24 cellular contexts compared by ENCODE assay signal in the genomic region with DNA sequence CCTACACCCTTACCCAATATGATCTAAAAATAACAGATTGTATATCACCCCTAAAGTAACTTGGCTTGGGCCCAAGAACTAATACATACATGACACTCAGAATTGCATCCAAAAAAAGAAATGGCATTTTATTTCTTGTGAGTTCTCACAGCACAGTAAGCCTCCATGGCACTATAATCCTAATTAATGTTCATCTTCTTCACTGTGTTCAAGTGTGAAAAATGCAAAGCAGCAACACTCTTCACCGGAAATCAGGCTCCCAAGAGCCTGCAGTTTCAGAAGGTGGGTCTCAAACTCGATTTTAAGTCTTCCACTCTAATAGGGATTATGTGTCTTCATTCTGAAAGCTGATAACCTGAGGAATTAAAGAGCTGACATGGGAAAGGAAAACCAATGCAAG.
"Had no signal": no experiment of that assay in that cellular context is flagged by ENCODE, and none has a peak within 500 bp of the region (broad histone marks: within the 10 kb centered on the region; RNA-seq: fewer than 3 reads in every experiment).

No MANE protein-coding gene starts in this region.

- H3K27ac Mint-ChIP-seq: activated CD4-positive, alpha-beta memory T cell treated with anti-CD3 and anti-CD28 coated beads, Interleukin-2, amount 10 ng/mL, durations not matched to agents 7 days and 5 days; activated CD8-positive, alpha-beta memory T cell treated with anti-CD3 and anti-CD28 coated beads, Interleukin-2, amount 10 ng/mL, durations not matched to agents 7 days and 5 days; activated T-helper 17 cell treated with anti-CD3 and anti-CD28 coated beads, Interleukin-2, amount 50 U/mL, for 72 hours; endodermal cell; natural killer cell had no signal

- ATAC-seq: activated CD8-positive, alpha-beta memory T cell treated with anti-CD3 and anti-CD28 coated beads, Interleukin-2, amount 10 ng/mL, durations not matched to agents 7 days and 5 days; activated T-helper 17 cell treated with anti-CD3 and anti-CD28 coated beads, Interleukin-2, amount 50 U/mL, for 72 hours; body of pancreas; foreskin keratinocyte; lower lobe of right lung; natural killer cell had no signal

- H3K4me1 Mint-ChIP-seq: activated CD4-positive, alpha-beta memory T cell treated with anti-CD3 and anti-CD28 coated beads, Interleukin-2, amount 10 ng/mL, durations not matched to agents 7 days and 5 days; activated CD8-positive, alpha-beta memory T cell treated with anti-CD3 and anti-CD28 coated beads, Interleukin-2, amount 10 ng/mL, durations not matched to agents 7 days and 5 days; activated T-helper 17 cell treated with anti-CD3 and anti-CD28 coated beads, Interleukin-2, amount 50 U/mL, for 72 hours; natural killer cell had no signal

- H3K4me3 Mint-ChIP-seq: activated CD4-positive, alpha-beta memory T cell treated with anti-CD3 and anti-CD28 coated beads, Interleukin-2, amount 10 ng/mL, durations not matched to agents 7 days and 5 days; activated CD8-positive, alpha-beta memory T cell treated with anti-CD3 and anti-CD28 coated beads, Interleukin-2, amount 10 ng/mL, durations not matched to agents 7 days and 5 days; activated T-helper 17 cell treated with anti-CD3 and anti-CD28 coated beads, Interleukin-2, amount 50 U/mL, for 72 hours; endodermal cell; natural killer cell had no signal

- H3K4me1 ChIP-seq: foreskin keratinocyte, lower lobe of right lung had no signal

- H3K9me3 Mint-ChIP-seq: activated CD4-positive, alpha-beta memory T cell treated with anti-CD3 and anti-CD28 coated beads, Interleukin-2, amount 10 ng/mL, durations not matched to agents 7 days and 5 days; activated T-helper 17 cell treated with anti-CD3 and anti-CD28 coated beads, Interleukin-2, amount 50 U/mL, for 72 hours; endodermal cell; natural killer cell had no signal

- DNase-seq: activated CD4-positive, alpha-beta memory T cell treated with anti-CD3 and anti-CD28 coated beads, Interleukin-2, amount 10 ng/mL, durations not matched to agents 7 days and 5 days; activated CD4-positive, alpha-beta T cell treated with anti-CD3 and anti-CD28 coated beads for 48 hours; activated CD4-positive, CD25-positive, alpha-beta regulatory T cell; activated CD8-positive, alpha-beta memory T cell treated with anti-CD3 and anti-CD28 coated beads, Interleukin-2, amount 10 ng/mL, durations not matched to agents 7 days and 5 days; activated naive CD4-positive, alpha-beta T cell treated with Interleukin-2 at 50 U/mL for 16 hours; activated T-cell treated with anti-CD3 and anti-CD28 coated beads, Interleukin-2, amount 50 U/mL, for 1 hour; body of pancreas; caudate nucleus; endodermal cell; foreskin keratinocyte; glutamatergic neuron; hypothalamus; islet precursor cell; lower lobe of right lung; natural killer cell; nucleus accumbens; retina; stimulated activated CD4-positive, alpha-beta T cell treated with anti-CD3 and anti-CD28 coated beads, Interleukin-12 subunit alpha, Interleukin-12 subunit beta, amount 100 ng/mL, for 4 hours; stimulated activated CD4-positive, alpha-beta T cell treated with anti-CD3 and anti-CD28 coated beads, Interleukin-1b, Interleukin-23, amount 100 ng/mL, for 48 hours; stimulated activated CD8-positive, alpha-beta memory T cell treated with anti-CD3 and anti-CD28 coated beads, Interleukin-4, amount 100 ng/mL, for 48 hours; stimulated activated naive CD4-positive, alpha-beta T cell; T-helper 9 cell had no signal

- H3K36me3 Mint-ChIP-seq: activated CD8-positive, alpha-beta memory T cell treated with anti-CD3 and anti-CD28 coated beads, Interleukin-2, amount 10 ng/mL, durations not matched to agents 7 days and 5 days; natural killer cell had no signal

- H3K27ac ChIP-seq: body of pancreas, epithelial cell of prostate, foreskin keratinocyte, lower lobe of right lung had no signal

- H3K9me3 ChIP-seq: body of pancreas, lower lobe of right lung had no signal

- H3K4me3 ChIP-seq: body of pancreas, lower lobe of right lung had no signal
